Comparison of ENCODE assay signal across 8 cellular contexts in genomic region chr2:69177063-69177771, GRCh38.
DNase-seq lines count a peak whose midpoint lies in the region; ATAC-seq and TF ChIP-seq lines count a peak whose summit lies in the region.

No MANE protein-coding gene starts in this region.

- H3K4me3 Mint-ChIP-seq in neural progenitor cell (no peak overlapping the region), progenitor cell of endocrine pancreas (ENCODE audit: low read depth) (no peak overlapping the region)

- no peak for ATAC-seq in HG02970 (IDR thresholded peaks at IDR 0.05; ENCODE audit: low FRiP score, unreplicated experiment)

- H3K4me1 ChIP-seq in neural progenitor cell, result peaks cover 13% of the 10 kb centered on the region

- no peak overlapping the region for H3K9ac ChIP-seq in neural progenitor cell

- H3K9me3 Mint-ChIP-seq in neural progenitor cell, result no peaks in the 10 kb centered on the region
- H3K9me3 Mint-ChIP-seq in progenitor cell of endocrine pancreas (ENCODE audit: low read depth), result no peaks in the 10 kb centered on the region

- H3F3A ChIP-seq in neural progenitor cell (ENCODE audit: low read depth), result peaks cover 17% of the 10 kb centered on the region

- peak overlapping the region; percentile 62 for H3K4me2 ChIP-seq in neural progenitor cell

- H3K36me3 Mint-ChIP-seq in neural progenitor cell (peaks cover 19% of the 10 kb centered on the region), progenitor cell of endocrine pancreas (ENCODE audit: insufficient read depth) (peaks cover 6% of the 10 kb centered on the region)

- peaks cover 24% of the 10 kb centered on the region for H3K4me1 Mint-ChIP-seq in neural progenitor cell
- peaks cover 1% of the 10 kb centered on the region for H3K4me1 Mint-ChIP-seq in progenitor cell of endocrine pancreas (ENCODE audit: low read depth)

- no peak overlapping the region for H3K4me3 ChIP-seq in fibroblast of mammary gland (ENCODE audit: control insufficient read depth, low read depth, low read length)
- H3K4me3 ChIP-seq in neural progenitor cell, result no peak overlapping the region

- CTCF ChIA-PET in RWPE1 (lab: Yijun Ruan, JAX), result interaction anchor here (0.7 to 1.0 kb wide), 2 partner anchors 10 to 130 kb away, joined by 3 to 4 read pairs; no protein-coding TSS in a partner anchor

- H3K27me3 ChIP-seq in neural progenitor cell, result no peaks in the 10 kb centered on the region

- peak overlapping the region; percentile 82 for H3K27ac Mint-ChIP-seq in neural progenitor cell
- no peak overlapping the region for H3K27ac Mint-ChIP-seq in progenitor cell of endocrine pancreas

- no peaks in the 10 kb centered on the region for H3K27me3 Mint-ChIP-seq in neural progenitor cell (ENCODE audit: insufficient read depth, low read depth)
- H3K27me3 Mint-ChIP-seq in progenitor cell of endocrine pancreas, result no peaks in the 10 kb centered on the region

- peak overlapping the region; percentile 5 for H2AFZ ChIP-seq in neural progenitor cell (replicated peaks)

- no peaks in the 10 kb centered on the region for H3K36me3 ChIP-seq in neural progenitor cell

- H3K27ac ChIP-seq in RWPE1 (peak overlapping the region; percentile 89), neural progenitor cell (no peak overlapping the region)

- TF ChIP-seq CTCF in RWPE1 (conservative IDR thresholded peaks at IDR 0.05; ENCODE audit: low read depth) (no peak), fibroblast of mammary gland (conservative IDR thresholded peaks at IDR 0.05; ENCODE audit: control insufficient read depth, insufficient read depth, low read depth, low read length) (no peak), neural progenitor cell (IDR thresholded peaks at IDR 0.05) (no peak), progenitor cell of endocrine pancreas (IDR thresholded peaks at IDR 0.05; ENCODE audit: unreplicated experiment) (no peak)

- H3K79me2 ChIP-seq in neural progenitor cell (ENCODE audit: low read depth), result no peaks in the 10 kb centered on the region

- no peaks in the 10 kb centered on the region for H4K20me1 ChIP-seq in neural progenitor cell (ENCODE audit: low read depth)

- no peaks in the 10 kb centered on the region for H3K9me3 ChIP-seq in neural progenitor cell (ENCODE audit: low read depth)

- DNase-seq in AML-193 (lab: John Stamatoyannopoulos, UW) (peak; percentile 67 to 70), RWPE1 (ENCODE audit: low spot score) (no peak), fibroblast of mammary gland (ENCODE audit: low read depth) (peak; percentile 88), neural progenitor cell (ENCODE audit: low spot score) (peak; percentile 61), NCI-H128 (lab: John Stamatoyannopoulos, UW; ENCODE audit: unreplicated experiment) (no peak), progenitor cell of endocrine pancreas (ENCODE audit: low spot score, unreplicated experiment) (no peak)
- no peak for DNase-seq in stimulated activated CD4-positive, alpha-beta T cell treated with anti-CD3 and anti-CD28 coated beads, Interleukin-4, amount 100 ng/mL, for 1 hour

- POLR2A ChIA-PET in RWPE1 (lab: Yijun Ruan, JAX; ENCODE audit: low non-redundant PET), result no interaction called here

Comparison
In these comparisons a context has a peak if more than half of its experiments do, and no peak if none do; other contexts are left out.
1. DNase-seq: peak in AML-193 (2 of 2), fibroblast of mammary gland (single experiment) and neural progenitor cell (single experiment); none in RWPE1 (single experiment), stimulated activated CD4-positive, alpha-beta T cell treated with anti-CD3 and anti-CD28 coated beads, Interleukin-4, amount 100 ng/mL, for 1 hour (single experiment), NCI-H128 (single experiment) and progenitor cell of endocrine pancreas (single experiment).